17 cellular contexts compared by ENCODE assay signal in the genomic region with DNA sequence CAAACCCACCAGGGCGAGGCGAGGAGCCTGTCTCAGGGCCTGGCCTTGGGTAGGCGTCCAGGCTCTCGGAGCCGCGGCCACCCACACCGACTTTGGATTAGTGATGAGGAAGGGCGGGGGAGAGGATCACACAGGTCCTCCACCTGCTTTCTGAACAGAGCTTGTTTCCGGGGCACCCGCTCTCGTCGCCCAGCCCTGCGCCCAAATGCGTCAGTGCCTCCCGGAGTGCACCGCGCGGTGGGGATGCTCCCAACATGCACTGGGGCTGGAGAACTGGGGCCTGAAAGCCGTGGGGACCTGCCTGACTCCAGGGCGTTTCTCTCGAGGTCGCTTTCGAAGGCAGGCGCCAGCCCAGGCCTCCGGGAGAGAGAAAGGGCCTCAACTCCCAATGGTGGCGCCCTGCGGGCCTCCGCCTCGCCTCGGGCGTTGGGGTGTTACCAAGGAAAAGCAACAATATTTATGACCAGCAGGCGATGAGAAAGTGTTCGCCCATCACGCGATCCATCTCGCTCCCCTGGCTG. TPM values are rescaled to one million over a fixed set of nuclear protein-coding genes. Genes with fewer than 3 reads are reported as not detected.
DNase-seq lines count a peak whose midpoint lies in the region; ATAC-seq and TF ChIP-seq lines count a peak whose summit lies in the region.
"Had no signal": no experiment of that assay in that cellular context is flagged by ENCODE, and none has a peak within 500 bp of the region (broad histone marks: within the 10 kb centered on the region; RNA-seq: fewer than 3 reads in every experiment).

No MANE protein-coding gene starts in this region.

- no peak for TF ChIP-seq POLR2A in testis (IDR thresholded peaks at IDR 0.05)

- no CpG with 5 or more reads among the region's 36 CpGs for WGBS in neuronal stem cell (ENCODE audit: extremely low coverage in 2 of 2, insufficient read length in 2 of 2, insufficient replicate concordance in 1 of 2), 2 donors
- WGBS in testis, 2 donors = 8 to 28% methylated on average over 8 to 25 of the region's 36 CpGs

- no peak overlapping the region for H2BK120ac ChIP-seq in neuronal stem cell (ENCODE audit: low read depth, low read length)

- no peak overlapping the region for H3K4me2 ChIP-seq in neuronal stem cell (ENCODE audit: insufficient read depth, low read length, poor library complexity, severe bottlenecking)
- H3K4me2 ChIP-seq: A549 had no signal

- H3K79me1 ChIP-seq in neuronal stem cell (ENCODE audit: low read depth, low read length) = no peaks in the 10 kb centered on the region

- ATAC-seq in GM21447 (IDR thresholded peaks at IDR 0.05; ENCODE audit: unreplicated experiment) = no peak
- no peak for ATAC-seq in HG02678 (IDR thresholded peaks at IDR 0.05; ENCODE audit: unreplicated experiment)
- ATAC-seq: A549, Panc1, SK-N-SH treated with all-trans-retinoic acid at 6 μM for 48 hours had no signal

- H3K4me1 ChIP-seq in neuronal stem cell (ENCODE audit: control insufficient read depth in 2 of 2, insufficient read depth in 1 of 2, low read depth in 1 of 2, low read length in 2 of 2) (peaks cover 0 to under 1% of the 10 kb centered on the region in 2 donors), testis (no peaks in the 10 kb centered on the region)
- H3K4me1 ChIP-seq: A549 had no signal

- no peak overlapping the region for H3K14ac ChIP-seq in neuronal stem cell (ENCODE audit: low read length)

- H2BK15ac ChIP-seq in neuronal stem cell (ENCODE audit: low read length) = no peak overlapping the region

- H3K23ac ChIP-seq in neuronal stem cell (ENCODE audit: low read depth, low read length, poor library complexity) = no peak overlapping the region

- H2AFZ ChIP-seq in neuronal stem cell (ENCODE audit: low read length) = no peak overlapping the region

- no peak overlapping the region for H3K9ac ChIP-seq in neuronal stem cell (ENCODE audit: low read depth, low read length, poor library complexity)

- H2AK5ac ChIP-seq in neuronal stem cell (ENCODE audit: low read depth, low read length) = no peak overlapping the region

- H4K8ac ChIP-seq in neuronal stem cell (ENCODE audit: low read depth, low read length) = no peak overlapping the region

- DNase-seq in AG20443 (ENCODE audit: low spot score) (peak; percentile 14), H7 (peak; percentile 42), neuronal stem cell (ENCODE audit: low spot score) (no peak), testis (peak; percentile 65)
- no peak for DNase-seq in NK-92 treated with Interleukin-12 subunit alpha and Interleukin-12 subunit beta, amount 100 ng/mL, for 24 hours (lab: John Stamatoyannopoulos, UW)
- DNase-seq: CD4-positive, CD25-positive, alpha-beta regulatory T cell; DND-41; NCI-H1105; NCI-H2029 treated with DMSO at 0.1 percent for 48 hours; NCI-H226; NCI-H510A treated with DMSO at 0.1 percent for 48 hours; NCI-H748 treated with DMSO at 0.1 percent for 48 hours had no signal

- H3K36me3 ChIP-seq in H7 (replicated peaks; ENCODE audit: control insufficient read depth, insufficient read depth, low read length) (no peaks in the 10 kb centered on the region), neuronal stem cell (replicated peaks in 1 of 2; ENCODE audit: control insufficient read depth in 2 of 2, insufficient read depth in 2 of 2, low read length in 2 of 2) (no peaks in the 10 kb centered on the region), testis (ENCODE audit: low read depth, missing control alignments) (no peaks in the 10 kb centered on the region)

- no peak overlapping the region for H3K4ac ChIP-seq in neuronal stem cell (ENCODE audit: low read length)

- intact Hi-C loops in testis (cut with DNase I; ENCODE audit: low total_unique reads) = no loop called here

- TF ChIP-seq CTCF in testis (IDR thresholded peaks at IDR 0.05) = no peak

- H2BK12ac ChIP-seq in neuronal stem cell (ENCODE audit: low read length) = peak overlapping the region; percentile 46

- no peak overlapping the region for H4K91ac ChIP-seq in neuronal stem cell (ENCODE audit: low read depth, low read length, poor library complexity)

- no peak overlapping the region for H3K18ac ChIP-seq in neuronal stem cell (ENCODE audit: low read length)

- no peak overlapping the region for H2BK5ac ChIP-seq in neuronal stem cell (ENCODE audit: low read length)

- H3K9me3 ChIP-seq in neuronal stem cell (replicated peaks in 1 of 2; ENCODE audit: control insufficient read depth in 2 of 2, insufficient read depth in 1 of 2, low read depth in 1 of 2, low read length in 2 of 2) (peaks cover 2 to 7% of the 10 kb centered on the region in 2 donors), testis (no peaks in the 10 kb centered on the region)
- H3K9me3 ChIP-seq: A549 had no signal

- H3K27ac ChIP-seq in neuronal stem cell (replicated peaks; ENCODE audit: low read length) (no peak overlapping the region), testis (no peak overlapping the region)
- H3K27ac ChIP-seq: A549 had no signal

- H3K27me3 ChIP-seq in H7 (ENCODE audit: control insufficient read depth, insufficient read depth, low read length) (peaks cover 42% of the 10 kb centered on the region), neuronal stem cell (ENCODE audit: control insufficient read depth in 3 of 3, insufficient read depth in 3 of 3, low read depth in 1 of 3, low read length in 3 of 3) (peaks cover 10 to 51% (median 25%) of the 10 kb centered on the region in 3 experiments), testis (no peaks in the 10 kb centered on the region)

- H3K4me3 ChIP-seq in H7 (ENCODE audit: insufficient read depth, low read depth, low read length) (no peak overlapping the region), neuronal stem cell (ENCODE audit: low read length in 2 of 2) (no peak overlapping the region), testis (peak overlapping the region; percentile 47)
- H3K4me3 ChIP-seq: A549 had no signal

RNA-seq across cellular contexts. Expression of a gene that starts 9.0 kb away (rescaled TPM):
- not detected in 2 replicates for total RNA-seq in H7 (2014; rRNA removed; shearing (Covaris generic))
- polyA plus RNA-seq in neuronal stem cell (2013, experiment 1 of 2) = 0.07 TPM
- polyA plus RNA-seq in neuronal stem cell (2013, experiment 2 of 2) = 0.04 TPM
- 1 to 10 TPM; 1.4 to 2.9 TPM for total RNA-seq in testis
- 1.7 TPM for polyA plus RNA-seq in testis (ENCODE audit: insufficient read depth, low read depth, low replicate concordance)
- total RNA-seq: CD4-positive, CD25-positive, alpha-beta regulatory T cell had no signal
- polyA plus RNA-seq: CD4-positive, CD25-positive, alpha-beta regulatory T cell had no signal

Comparison
In these comparisons a context has a peak if more than half of its experiments do, and no peak if none do; other contexts are left out.
1. DNase-seq: peak in AG20443 (single experiment), H7 (single experiment) and testis (single experiment); none in neuronal stem cell (single experiment) and NK-92 treated with Interleukin-12 subunit alpha and Interleukin-12 subunit beta, amount 100 ng/mL, for 24 hours (single experiment).
2. H3K4me3 ChIP-seq: peak in testis (2 of 2); none in H7 (single experiment) and neuronal stem cell (0 of 2).